ENCODE assay signal across 15 cellular contexts in the genomic region with DNA sequence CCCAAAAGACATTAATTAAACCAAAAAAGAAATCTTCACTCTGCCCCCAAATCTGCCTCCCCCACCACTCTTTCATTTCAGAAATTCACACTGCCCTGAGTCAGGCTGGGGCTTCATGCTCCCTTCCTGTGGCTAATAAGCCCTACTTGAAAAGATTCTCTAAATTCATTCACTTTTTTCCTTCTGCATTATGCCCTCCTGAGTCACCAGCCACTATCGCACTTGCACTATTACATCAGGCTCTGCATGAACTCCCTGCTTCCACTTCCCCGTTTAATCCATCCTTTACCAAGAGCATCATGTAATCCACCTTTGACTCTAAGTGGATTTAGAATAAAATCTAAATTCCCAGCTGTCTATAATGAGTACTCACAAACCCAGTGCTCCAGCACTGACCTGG.
A peak's percentile ranks its signal among the peaks of the same experiment; 100 is the strongest.
DNase-seq lines count a peak whose midpoint lies in the region; ATAC-seq, FAIRE-seq and TF ChIP-seq lines count a peak whose summit lies in the region.
"Had no signal": no experiment of that assay in that cellular context is flagged by ENCODE, and none has a peak within 500 bp of the region (broad histone marks: within the 10 kb centered on the region; RNA-seq: fewer than 3 reads in every experiment).

No MANE protein-coding gene starts in this region.

- FAIRE-seq in K562 (lab: Jason Lieb, UNC) = no peak
- FAIRE-seq in D721Med (lab: Jason Lieb, UNC) = no peak
- FAIRE-seq: A204.1 had no signal

- DNase-seq in SIG-M5 treated with dmso at 0.1 percent for 504 hours (lab: John Stamatoyannopoulos, UW; ENCODE audit: unreplicated experiment) = peak; percentile 30
- DNase-seq in SIG-M5 (lab: John Stamatoyannopoulos, UW) = no peak
- DNase-seq in MV-4-11 (lab: John Stamatoyannopoulos, UW) = peak; percentile 75
- no peak for DNase-seq in K562 (ENCODE audit: extremely low read depth in 1 of 4, low spot score in 3 of 4)
- peak; percentile 53 for DNase-seq in non-pigmented ciliary epithelial cell (ENCODE audit: low read depth)
- no peak for DNase-seq in CD8-positive, alpha-beta T cell
- no peak for DNase-seq in D721Med (ENCODE audit: insufficient read length, low spot score)
- DNase-seq in coronary artery (ENCODE audit: low spot score) = no peak
- DNase-seq: activated T-cell treated with anti-CD3 and anti-CD28 coated beads, Interleukin-2, amount 50 U/mL, for 1 hour; DND-41; sigmoid colon; transverse colon had no signal

- H3K9me3 ChIP-seq in K562 (replicated peaks; ENCODE audit: control insufficient read depth, insufficient read depth, low read depth, low read length) = no peaks in the 10 kb centered on the region; the same call in 1 of the 2 replicates
- H3K9me3 ChIP-seq in CD8-positive, alpha-beta T cell (ENCODE audit: low read length) = no peaks in the 10 kb centered on the region
- H3K9me3 ChIP-seq: breast epithelium, transverse colon had no signal

- POLR2A ChIA-PET in K562 (lab: Yijun Ruan, JAX) = no interaction called here
- POLR2A ChIA-PET in CD8-positive, alpha-beta T cell (lab: Charles Lee) = no interaction called here

- H3K27ac ChIP-seq in K562 (ENCODE audit: extremely low read depth, low read depth, low read length) = no peak overlapping the region
- H3K27ac ChIP-seq in CD8-positive, alpha-beta T cell (ENCODE audit: low read depth, low read length) = no peak overlapping the region
- H3K27ac ChIP-seq in coronary artery = peak overlapping the region in 1 of 2 donors; percentile 82
- H3K27ac ChIP-seq: breast epithelium, epithelial cell of prostate, transverse colon had no signal

- TF ChIP-seq CTCF in K562 (IDR thresholded peaks at IDR 0.05 in 2 of 3, conservative IDR thresholded peaks at IDR 0.05 in 1 of 3; ENCODE audit: insufficient read depth in 2 of 3, low read depth in 1 of 3, low read length in 3 of 3) = no peak
- no peak for TF ChIP-seq CTCF in CD8-positive, alpha-beta T cell (IDR thresholded peaks at IDR 0.05)
- TF ChIP-seq CTCF in D721Med (IDR thresholded peaks at IDR 0.05; ENCODE audit: insufficient read depth, missing control alignments) = no peak
- TF ChIP-seq CTCF in coronary artery (IDR thresholded peaks at IDR 0.05) = no peak

- intact Hi-C loops in K562 (cut with micrococcal nuclease) = no loop called here
- intact Hi-C loops in CD8-positive, alpha-beta T cell (cut with DNase I, micrococcal nuclease) = no loop called here

- no peak overlapping the region for H3K9ac ChIP-seq in K562 (ENCODE audit: insufficient read depth in 1 of 2, low read depth in 2 of 2, low read length in 2 of 2)

- TF ChIP-seq RAD21 in K562 (CRISPR knock-in tag; conservative IDR thresholded peaks at IDR 0.05 in 1 of 2, IDR thresholded peaks at IDR 0.05 in 1 of 2) = no peak

- H3K36me3 Mint-ChIP-seq in CD8-positive, alpha-beta T cell = no peaks in the 10 kb centered on the region

- no peaks in the 10 kb centered on the region for H3K9me1 ChIP-seq in K562 (ENCODE audit: control insufficient read depth, insufficient read depth, low read length)

- no peaks in the 10 kb centered on the region for H3K27me3 ChIP-seq in K562 (ENCODE audit: control insufficient read depth in 2 of 2, insufficient read depth in 2 of 2, low read length in 2 of 2)
- no peaks in the 10 kb centered on the region for H3K27me3 ChIP-seq in CD8-positive, alpha-beta T cell (ENCODE audit: insufficient read depth, low read length)
- H3K27me3 ChIP-seq: breast epithelium, sigmoid colon, transverse colon had no signal

- CTCF ChIA-PET in K562 (lab: Yijun Ruan, JAX; ENCODE audit: low intra/inter-chr PET ratio) = no interaction called here
- CTCF ChIA-PET in CD8-positive, alpha-beta T cell (lab: Charles Lee) = no interaction called here

- no peak overlapping the region for H2AFZ ChIP-seq in K562 (ENCODE audit: low read depth, low read length)

- no peak for ATAC-seq in K562
- no peak for ATAC-seq in CD8-positive, alpha-beta T cell

- no TSS peak for BruUV-seq in K562 (replicated peaks; lab: Mats Ljungman, UMichigan)

- no peak for TF ChIP-seq EP300 in K562 (IDR thresholded peaks at IDR 0.05; ENCODE audit: low read length)

- H3K4me3 ChIP-seq in K562 = no peak overlapping the region
- H3K4me3 ChIP-seq in CD8-positive, alpha-beta T cell (ENCODE audit: low read depth, low read length) = no peak overlapping the region
- H3K4me3 ChIP-seq in coronary artery = no peak overlapping the region
- H3K4me3 ChIP-seq: breast epithelium, sigmoid colon, transverse colon had no signal

- H3K27me3 Mint-ChIP-seq in CD8-positive, alpha-beta T cell (ENCODE audit: low read depth) = no peaks in the 10 kb centered on the region

- H3K27ac Mint-ChIP-seq in CD8-positive, alpha-beta T cell = no peak overlapping the region

- H3K4me1 ChIP-seq in K562 (replicated peaks in 1 of 2; ENCODE audit: control insufficient read depth in 2 of 2, insufficient read depth in 2 of 2, low read length in 2 of 2) = no peaks in the 10 kb centered on the region; a peak in 3 of 5 replicates
- peaks cover 9% of the 10 kb centered on the region for H3K4me1 ChIP-seq in CD8-positive, alpha-beta T cell (ENCODE audit: insufficient read depth, low read length)
- H3K4me1 ChIP-seq: breast epithelium had no signal

- WGBS in K562 (ENCODE audit: insufficient coverage, low coverage, missing lambda C conversion rate) = 29% methylated on average over 2 of the region's 2 CpGs

- no peak for TF ChIP-seq POLR2A in K562 (conservative IDR thresholded peaks at IDR 0.05)

- in situ Hi-C loops in K562 (cut with MboI) = no loop called here

- H3K4me2 ChIP-seq in K562 (ENCODE audit: insufficient read depth, low read length) = no peak overlapping the region

- H3K9me3 Mint-ChIP-seq in CD8-positive, alpha-beta T cell = peaks cover 3% of the 10 kb centered on the region

- H3K79me2 ChIP-seq in K562 (ENCODE audit: control insufficient read depth, insufficient read depth, low read length) = no peaks in the 10 kb centered on the region

- H4K20me1 ChIP-seq in K562 (replicated peaks; ENCODE audit: control insufficient read depth, insufficient read depth, low read length) = no peaks in the 10 kb centered on the region

- H3K36me3 ChIP-seq in K562 (ENCODE audit: control insufficient read depth, insufficient read depth, low read length) = no peaks in the 10 kb centered on the region
- no peaks in the 10 kb centered on the region for H3K36me3 ChIP-seq in CD8-positive, alpha-beta T cell (ENCODE audit: insufficient read depth, low read length)
- H3K36me3 ChIP-seq: breast epithelium, sigmoid colon, transverse colon had no signal

- H3K4me3 Mint-ChIP-seq in CD8-positive, alpha-beta T cell = no peak overlapping the region

- H3K4me1 Mint-ChIP-seq in CD8-positive, alpha-beta T cell (ENCODE audit: low read depth) = peaks cover 35% of the 10 kb centered on the region

TF ChIP-seq in K562, 482 proteins besides CTCF, POLR2A, EP300 and RAD21:
- TF ChIP-seq, protein P1, sequence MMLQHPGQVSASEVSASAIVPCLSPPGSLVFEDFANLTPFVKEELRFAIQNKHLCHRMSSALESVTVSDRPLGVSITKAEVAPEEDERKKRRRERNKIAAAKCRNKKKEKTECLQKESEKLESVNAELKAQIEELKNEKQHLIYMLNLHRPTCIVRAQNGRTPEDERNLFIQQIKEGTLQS (IDR thresholded peaks at IDR 0.05) = 0 out of 2 replicates have a peak, but pooled peaks have one; percentile 42
- TF ChIP-seq, protein P1 (CRISPR knock-in tag; conservative IDR thresholded peaks at IDR 0.05) = no peak
- TF ChIP-seq FOSL1 (tag; conservative IDR thresholded peaks at IDR 0.05) = peak; percentile 49; the same call in 1 of the 2 replicates
- TF ChIP-seq DPF2 (IDR thresholded peaks at IDR 0.05) = no peak
- 0 out of 2 replicates have a peak, but pooled peaks have one; percentile 34 for TF ChIP-seq SPI1 (IDR thresholded peaks at IDR 0.05; ENCODE audit: borderline replicate concordance, low read depth, low read length)
- peak; percentile 41; the same call in 1 of the 2 replicates for TF ChIP-seq CEBPG (CRISPR knock-in tag; IDR thresholded peaks at IDR 0.05)
- TF ChIP-seq CEBPG (tag; conservative IDR thresholded peaks at IDR 0.05 in 1 of 2, IDR thresholded peaks at IDR 0.05 in 1 of 2) = no peak
- TF ChIP-seq, protein P2, sequence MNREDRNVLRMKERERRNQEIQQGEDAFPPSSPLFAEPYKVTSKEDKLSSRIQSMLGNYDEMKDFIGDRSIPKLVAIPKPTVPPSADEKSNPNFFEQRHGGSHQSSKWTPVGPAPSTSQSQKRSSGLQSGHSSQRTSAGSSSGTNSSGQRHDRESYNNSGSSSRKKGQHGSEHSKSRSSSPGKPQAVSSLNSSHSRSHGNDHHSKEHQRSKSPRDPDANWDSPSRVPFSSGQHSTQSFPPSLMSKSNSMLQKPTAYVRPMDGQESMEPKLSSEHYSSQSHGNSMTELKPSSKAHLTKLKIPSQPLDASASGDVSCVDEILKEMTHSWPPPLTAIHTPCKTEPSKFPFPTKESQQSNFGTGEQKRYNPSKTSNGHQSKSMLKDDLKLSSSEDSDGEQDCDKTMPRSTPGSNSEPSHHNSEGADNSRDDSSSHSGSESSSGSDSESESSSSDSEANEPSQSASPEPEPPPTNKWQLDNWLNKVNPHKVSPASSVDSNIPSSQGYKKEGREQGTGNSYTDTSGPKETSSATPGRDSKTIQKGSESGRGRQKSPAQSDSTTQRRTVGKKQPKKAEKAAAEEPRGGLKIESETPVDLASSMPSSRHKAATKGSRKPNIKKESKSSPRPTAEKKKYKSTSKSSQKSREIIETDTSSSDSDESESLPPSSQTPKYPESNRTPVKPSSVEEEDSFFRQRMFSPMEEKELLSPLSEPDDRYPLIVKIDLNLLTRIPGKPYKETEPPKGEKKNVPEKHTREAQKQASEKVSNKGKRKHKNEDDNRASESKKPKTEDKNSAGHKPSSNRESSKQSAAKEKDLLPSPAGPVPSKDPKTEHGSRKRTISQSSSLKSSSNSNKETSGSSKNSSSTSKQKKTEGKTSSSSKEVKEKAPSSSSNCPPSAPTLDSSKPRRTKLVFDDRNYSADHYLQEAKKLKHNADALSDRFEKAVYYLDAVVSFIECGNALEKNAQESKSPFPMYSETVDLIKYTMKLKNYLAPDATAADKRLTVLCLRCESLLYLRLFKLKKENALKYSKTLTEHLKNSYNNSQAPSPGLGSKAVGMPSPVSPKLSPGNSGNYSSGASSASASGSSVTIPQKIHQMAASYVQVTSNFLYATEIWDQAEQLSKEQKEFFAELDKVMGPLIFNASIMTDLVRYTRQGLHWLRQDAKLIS (CRISPR knock-in tag; IDR thresholded peaks at IDR 0.05) = no peak

Comparison
In these comparisons a context has a peak if more than half of its experiments do, and no peak if none do; other contexts are left out.
1. DNase-seq: peak in SIG-M5 treated with dmso at 0.1 percent for 504 hours (single experiment), MV-4-11 (single experiment) and non-pigmented ciliary epithelial cell (single experiment); none in SIG-M5 (single experiment), K562 (0 of 4), CD8-positive, alpha-beta T cell (0 of 7), D721Med (single experiment) and coronary artery (single experiment).